In genomic region chr7:55622241-55622835, GRCh38 we compare ENCODE assay signal across 19 cellular contexts. TPM values are rescaled to one million over a fixed set of nuclear protein-coding genes. Genes with fewer than 3 reads are reported as not detected.
DNase-seq lines count a peak whose midpoint lies in the region; ATAC-seq, FAIRE-seq and TF ChIP-seq lines count a peak whose summit lies in the region.
"Had no signal": no experiment of that assay in that cellular context is flagged by ENCODE, and none has a peak within 500 bp of the region (broad histone marks: within the 10 kb centered on the region; RNA-seq: fewer than 3 reads in every experiment).

No MANE protein-coding gene starts in this region.

- H3K4me2 ChIP-seq in astrocyte (ENCODE audit: low read length): no peak overlapping the region

- TF ChIP-seq CTCF in astrocyte (IDR thresholded peaks at IDR 0.05; ENCODE audit: insufficient read depth, low read depth, low read length): no peak

- no peak for FAIRE-seq in astrocyte (lab: Jason Lieb, UNC)
- FAIRE-seq: D721Med, GM12891, H1, HepG2, HTR-8/SVneo had no signal

- no peaks in the 10 kb centered on the region for H3K4me1 ChIP-seq in astrocyte (ENCODE audit: insufficient read depth, low read length)
- H3K4me1 ChIP-seq: HAP-1 had no signal

- H4K20me1 ChIP-seq in astrocyte (ENCODE audit: insufficient read depth, low read length): no peaks in the 10 kb centered on the region

- no peak overlapping the region for H3K9ac ChIP-seq in astrocyte (ENCODE audit: low read length)

- no peaks in the 10 kb centered on the region for H3K36me3 ChIP-seq in astrocyte (ENCODE audit: insufficient read depth, low read length)
- H3K36me3 ChIP-seq: HAP-1 had no signal

- H3K4me3 Mint-ChIP-seq in astrocyte (ENCODE audit: unreplicated experiment): no peak overlapping the region
- H3K4me3 Mint-ChIP-seq: B cell; CD14-positive monocyte; CD8-positive, alpha-beta T cell had no signal

- H3K9me3 ChIP-seq in astrocyte (ENCODE audit: insufficient read depth, low read depth, low read length): no peaks in the 10 kb centered on the region

- no peaks in the 10 kb centered on the region for H3K27me3 Mint-ChIP-seq in astrocyte (ENCODE audit: low read depth, unreplicated experiment)

- peak overlapping the region; percentile 44 for H3K27ac Mint-ChIP-seq in astrocyte (ENCODE audit: unreplicated experiment)
- H3K27ac Mint-ChIP-seq: B cell; CD14-positive monocyte; CD8-positive, alpha-beta T cell had no signal

- H3K4me1 Mint-ChIP-seq in astrocyte (ENCODE audit: low read depth, unreplicated experiment): peaks cover 9% of the 10 kb centered on the region
- H3K4me1 Mint-ChIP-seq: B cell, CD14-positive monocyte had no signal

- H3K4me3 ChIP-seq in astrocyte (ENCODE audit: insufficient read depth, low read depth, low read length): no peak overlapping the region
- H3K4me3 ChIP-seq: HAP-1 had no signal

- no peaks in the 10 kb centered on the region for H3K27me3 ChIP-seq in astrocyte (ENCODE audit: insufficient read depth, low read length)

- no peak overlapping the region for H2AFZ ChIP-seq in astrocyte (ENCODE audit: low read depth, low read length)

- H3K36me3 Mint-ChIP-seq in astrocyte (ENCODE audit: low read depth, unreplicated experiment): no peaks in the 10 kb centered on the region
- H3K36me3 Mint-ChIP-seq: CD14-positive monocyte; CD8-positive, alpha-beta T cell had no signal

- H3K27ac ChIP-seq in astrocyte (ENCODE audit: low read depth, low read length): no peak overlapping the region

- peak; percentile 4 for DNase-seq in NCI-H82 (lab: John Stamatoyannopoulos, UW)
- no peak for DNase-seq in NCI-H82 treated with DMSO at 0.1 percent for 48 hours (lab: John Stamatoyannopoulos, UW; ENCODE audit: unreplicated experiment)
- peak; percentile 1 for DNase-seq in NCI-H2171 (lab: John Stamatoyannopoulos, UW)
- DNase-seq in astrocyte (ENCODE audit: low read depth): no peak
- DNase-seq in left kidney (ENCODE audit: low read depth, low spot score): peak; percentile 71
- DNase-seq in 8988T: no peak
- DNase-seq in DMS53 treated with DMSO at 0.1 percent for 48 hours (lab: John Stamatoyannopoulos, UW; ENCODE audit: unreplicated experiment): no peak
- DNase-seq: CD8-positive, alpha-beta T cell; COR-L47; DMS79 had no signal

- ATAC-seq in GM21515 (IDR thresholded peaks at IDR 0.05; ENCODE audit: unreplicated experiment): no peak
- ATAC-seq: CD8-positive, alpha-beta T cell; HepG2 had no signal

- peaks cover 12% of the 10 kb centered on the region for H3K9me3 Mint-ChIP-seq in astrocyte (ENCODE audit: unreplicated experiment)

- no peaks in the 10 kb centered on the region for H3K79me2 ChIP-seq in astrocyte (ENCODE audit: insufficient read depth, low read length)

RNA-seq across cellular contexts. Expression of gene VOPP1, which starts 50.0 kb away (rescaled TPM):
- total RNA-seq in astrocyte: 111 and 133 TPM in 2 replicates

Comparison
In these comparisons a context has a peak if more than half of its experiments do, and no peak if none do; other contexts are left out.
1. DNase-seq: peak in NCI-H82 (single experiment), NCI-H2171 (single experiment) and left kidney (single experiment); none in NCI-H82 treated with DMSO at 0.1 percent for 48 hours (single experiment), astrocyte (single experiment), 8988T (single experiment) and DMS53 treated with DMSO at 0.1 percent for 48 hours (single experiment).